Comparison of ENCODE assay signal across 2 cellular contexts in genomic region chr2:71216501-71216900, GRCh38.
TF ChIP-seq lines count a peak whose summit lies in the region.

No MANE protein-coding gene starts in this region.

TF ChIP-seq in HepG2, 621 proteins besides CTCF, POLR2A, EP300 and RAD21:
- no peak for TF ChIP-seq ZNF281 (CRISPR knock-in tag; IDR thresholded peaks at IDR 0.05; ENCODE audit: borderline replicate concordance)
- TF ChIP-seq ZNF780A (CRISPR knock-in tag; IDR thresholded peaks at IDR 0.05) = no peak
- no peak for TF ChIP-seq ZUFSP (CRISPR knock-in tag; IDR thresholded peaks at IDR 0.05; ENCODE audit: borderline replicate concordance)
- TF ChIP-seq, protein P1, sequence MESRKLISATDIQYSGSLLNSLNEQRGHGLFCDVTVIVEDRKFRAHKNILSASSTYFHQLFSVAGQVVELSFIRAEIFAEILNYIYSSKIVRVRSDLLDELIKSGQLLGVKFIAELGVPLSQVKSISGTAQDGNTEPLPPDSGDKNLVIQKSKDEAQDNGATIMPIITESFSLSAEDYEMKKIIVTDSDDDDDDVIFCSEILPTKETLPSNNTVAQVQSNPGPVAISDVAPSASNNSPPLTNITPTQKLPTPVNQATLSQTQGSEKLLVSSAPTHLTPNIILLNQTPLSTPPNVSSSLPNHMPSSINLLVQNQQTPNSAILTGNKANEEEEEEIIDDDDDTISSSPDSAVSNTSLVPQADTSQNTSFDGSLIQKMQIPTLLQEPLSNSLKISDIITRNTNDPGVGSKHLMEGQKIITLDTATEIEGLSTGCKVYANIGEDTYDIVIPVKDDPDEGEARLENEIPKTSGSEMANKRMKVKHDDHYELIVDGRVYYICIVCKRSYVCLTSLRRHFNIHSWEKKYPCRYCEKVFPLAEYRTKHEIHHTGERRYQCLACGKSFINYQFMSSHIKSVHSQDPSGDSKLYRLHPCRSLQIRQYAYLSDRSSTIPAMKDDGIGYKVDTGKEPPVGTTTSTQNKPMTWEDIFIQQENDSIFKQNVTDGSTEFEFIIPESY (CRISPR knock-in tag; IDR thresholded peaks at IDR 0.05) = no peak
- TF ChIP-seq ZNF891 (CRISPR knock-in tag; IDR thresholded peaks at IDR 0.05) = no peak
- no peak for TF ChIP-seq NR2C2 (CRISPR knock-in tag; IDR thresholded peaks at IDR 0.05; ENCODE audit: borderline replicate concordance)
- TF ChIP-seq ZNF567 (CRISPR knock-in tag; IDR thresholded peaks at IDR 0.05; ENCODE audit: borderline replicate concordance) = no peak
- no peak for TF ChIP-seq ZSCAN25 (CRISPR knock-in tag; IDR thresholded peaks at IDR 0.05)
- no peak for TF ChIP-seq ZNF737 (CRISPR knock-in tag; IDR thresholded peaks at IDR 0.05; ENCODE audit: borderline replicate concordance)
- TF ChIP-seq REL (CRISPR knock-in tag; conservative IDR thresholded peaks at IDR 0.05) = no peak
- TF ChIP-seq SIX4 (CRISPR knock-in tag; IDR thresholded peaks at IDR 0.05) = no peak
- TF ChIP-seq CBX1 (IDR thresholded peaks at IDR 0.05; ENCODE audit: low read depth) = no peak
- TF ChIP-seq CEBPB (IDR thresholded peaks at IDR 0.05; ENCODE audit: borderline replicate concordance, low read depth, low read length) = no peak
- TF ChIP-seq ZSCAN29 (CRISPR knock-in tag; conservative IDR thresholded peaks at IDR 0.05) = no peak

TF ChIP-seq in WTC11, 78 proteins besides CTCF, POLR2A, EP300 and RAD21:
- TF ChIP-seq, protein P2, sequence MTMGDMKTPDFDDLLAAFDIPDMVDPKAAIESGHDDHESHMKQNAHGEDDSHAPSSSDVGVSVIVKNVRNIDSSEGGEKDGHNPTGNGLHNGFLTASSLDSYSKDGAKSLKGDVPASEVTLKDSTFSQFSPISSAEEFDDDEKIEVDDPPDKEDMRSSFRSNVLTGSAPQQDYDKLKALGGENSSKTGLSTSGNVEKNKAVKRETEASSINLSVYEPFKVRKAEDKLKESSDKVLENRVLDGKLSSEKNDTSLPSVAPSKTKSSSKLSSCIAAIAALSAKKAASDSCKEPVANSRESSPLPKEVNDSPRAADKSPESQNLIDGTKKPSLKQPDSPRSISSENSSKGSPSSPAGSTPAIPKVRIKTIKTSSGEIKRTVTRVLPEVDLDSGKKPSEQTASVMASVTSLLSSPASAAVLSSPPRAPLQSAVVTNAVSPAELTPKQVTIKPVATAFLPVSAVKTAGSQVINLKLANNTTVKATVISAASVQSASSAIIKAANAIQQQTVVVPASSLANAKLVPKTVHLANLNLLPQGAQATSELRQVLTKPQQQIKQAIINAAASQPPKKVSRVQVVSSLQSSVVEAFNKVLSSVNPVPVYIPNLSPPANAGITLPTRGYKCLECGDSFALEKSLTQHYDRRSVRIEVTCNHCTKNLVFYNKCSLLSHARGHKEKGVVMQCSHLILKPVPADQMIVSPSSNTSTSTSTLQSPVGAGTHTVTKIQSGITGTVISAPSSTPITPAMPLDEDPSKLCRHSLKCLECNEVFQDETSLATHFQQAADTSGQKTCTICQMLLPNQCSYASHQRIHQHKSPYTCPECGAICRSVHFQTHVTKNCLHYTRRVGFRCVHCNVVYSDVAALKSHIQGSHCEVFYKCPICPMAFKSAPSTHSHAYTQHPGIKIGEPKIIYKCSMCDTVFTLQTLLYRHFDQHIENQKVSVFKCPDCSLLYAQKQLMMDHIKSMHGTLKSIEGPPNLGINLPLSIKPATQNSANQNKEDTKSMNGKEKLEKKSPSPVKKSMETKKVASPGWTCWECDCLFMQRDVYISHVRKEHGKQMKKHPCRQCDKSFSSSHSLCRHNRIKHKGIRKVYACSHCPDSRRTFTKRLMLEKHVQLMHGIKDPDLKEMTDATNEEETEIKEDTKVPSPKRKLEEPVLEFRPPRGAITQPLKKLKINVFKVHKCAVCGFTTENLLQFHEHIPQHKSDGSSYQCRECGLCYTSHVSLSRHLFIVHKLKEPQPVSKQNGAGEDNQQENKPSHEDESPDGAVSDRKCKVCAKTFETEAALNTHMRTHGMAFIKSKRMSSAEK (CRISPR knock-in tag; IDR thresholded peaks at IDR 0.05; ENCODE audit: borderline replicate concordance) = no peak
- TF ChIP-seq, protein P3, sequence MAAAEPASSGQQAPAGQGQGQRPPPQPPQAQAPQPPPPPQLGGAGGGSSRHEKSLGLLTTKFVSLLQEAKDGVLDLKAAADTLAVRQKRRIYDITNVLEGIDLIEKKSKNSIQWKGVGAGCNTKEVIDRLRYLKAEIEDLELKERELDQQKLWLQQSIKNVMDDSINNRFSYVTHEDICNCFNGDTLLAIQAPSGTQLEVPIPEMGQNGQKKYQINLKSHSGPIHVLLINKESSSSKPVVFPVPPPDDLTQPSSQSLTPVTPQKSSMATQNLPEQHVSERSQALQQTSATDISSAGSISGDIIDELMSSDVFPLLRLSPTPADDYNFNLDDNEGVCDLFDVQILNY (CRISPR knock-in tag; IDR thresholded peaks at IDR 0.05) = no peak
- TF ChIP-seq, protein P4, sequence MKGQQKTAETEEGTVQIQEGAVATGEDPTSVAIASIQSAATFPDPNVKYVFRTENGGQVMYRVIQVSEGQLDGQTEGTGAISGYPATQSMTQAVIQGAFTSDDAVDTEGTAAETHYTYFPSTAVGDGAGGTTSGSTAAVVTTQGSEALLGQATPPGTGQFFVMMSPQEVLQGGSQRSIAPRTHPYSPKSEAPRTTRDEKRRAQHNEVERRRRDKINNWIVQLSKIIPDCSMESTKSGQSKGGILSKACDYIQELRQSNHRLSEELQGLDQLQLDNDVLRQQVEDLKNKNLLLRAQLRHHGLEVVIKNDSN (CRISPR knock-in tag; IDR thresholded peaks at IDR 0.05) = no peak
- TF ChIP-seq USF2 (CRISPR knock-in tag; IDR thresholded peaks at IDR 0.05) (no peak), MXD4 (CRISPR knock-in tag; IDR thresholded peaks at IDR 0.05; ENCODE audit: borderline replicate concordance) (no peak), IRF2 (CRISPR knock-in tag; IDR thresholded peaks at IDR 0.05; ENCODE audit: borderline replicate concordance, low read depth) (no peak), FOXP4 (CRISPR knock-in tag; IDR thresholded peaks at IDR 0.05) (no peak), ZNF425 (CRISPR knock-in tag; conservative IDR thresholded peaks at IDR 0.05) (no peak), ZNF512 (CRISPR knock-in tag; IDR thresholded peaks at IDR 0.05; ENCODE audit: borderline replicate concordance) (no peak), ELF4 (CRISPR knock-in tag; IDR thresholded peaks at IDR 0.05; ENCODE audit: low read depth) (no peak), KAT7 (CRISPR knock-in tag; IDR thresholded peaks at IDR 0.05; ENCODE audit: borderline replicate concordance) (no peak), SMAD3 (CRISPR knock-in tag; IDR thresholded peaks at IDR 0.05; ENCODE audit: borderline replicate concordance) (no peak)
- TF ChIP-seq, protein P5, sequence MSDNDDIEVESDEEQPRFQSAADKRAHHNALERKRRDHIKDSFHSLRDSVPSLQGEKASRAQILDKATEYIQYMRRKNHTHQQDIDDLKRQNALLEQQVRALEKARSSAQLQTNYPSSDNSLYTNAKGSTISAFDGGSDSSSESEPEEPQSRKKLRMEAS (CRISPR knock-in tag; IDR thresholded peaks at IDR 0.05) = no peak
